Comparison of ENCODE assay signal across 9 cellular contexts in the genomic region with DNA sequence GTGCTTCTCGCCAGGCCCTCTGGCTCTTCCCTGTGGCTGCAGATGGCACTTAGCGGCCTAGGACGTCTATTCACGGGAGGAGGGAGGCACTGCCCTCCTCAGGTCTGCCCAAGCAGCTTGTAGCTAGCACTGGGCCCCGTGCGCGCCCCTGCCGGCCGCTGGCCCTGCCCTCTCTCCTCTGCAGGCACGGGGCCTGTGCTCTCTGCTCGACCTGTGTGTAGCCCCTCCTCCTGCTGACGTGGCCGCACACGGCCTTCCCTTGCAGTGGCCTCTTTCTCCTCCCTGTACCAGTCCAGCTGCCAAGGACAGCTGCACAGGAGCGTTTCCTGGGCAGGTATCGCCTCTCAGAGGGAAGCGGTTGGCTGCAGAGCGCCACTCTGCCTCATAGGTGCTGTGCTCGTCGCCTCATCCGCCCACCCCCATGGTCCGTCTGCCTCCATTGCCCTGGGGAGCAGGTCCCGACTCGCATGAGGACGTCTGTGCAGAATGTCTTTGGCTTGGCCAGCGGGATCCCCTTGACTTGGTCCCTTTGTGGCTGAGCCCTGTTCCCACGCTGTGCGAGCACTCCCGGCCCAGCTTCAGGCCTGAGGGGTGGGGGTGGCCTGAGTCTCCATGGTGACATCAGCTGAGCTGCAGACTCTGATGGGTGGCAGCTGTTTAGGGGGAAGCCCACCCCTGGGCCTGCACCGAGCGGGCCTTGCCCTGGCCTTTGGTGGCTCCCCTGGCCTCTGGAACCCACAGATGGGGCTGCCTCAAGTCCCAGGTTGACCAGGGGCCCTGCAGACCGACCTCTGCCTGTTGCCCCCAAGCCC. TPM values are rescaled to one million over a fixed set of nuclear protein-coding genes. Genes with fewer than 3 reads are reported as not detected.
DNase-seq lines count a peak whose midpoint lies in the region; ATAC-seq and TF ChIP-seq lines count a peak whose summit lies in the region.
"Had no signal": no experiment of that assay in that cellular context is flagged by ENCODE, and none has a peak within 500 bp of the region (broad histone marks: within the 10 kb centered on the region; RNA-seq: fewer than 3 reads in every experiment).

No MANE protein-coding gene starts in this region.

- CTCF ChIA-PET in RWPE1 (lab: Yijun Ruan, JAX): interaction anchor here (0.6 kb wide), 2 partner anchors 10 to 55 kb away, joined by 3 to 5 read pairs; no protein-coding TSS in a partner anchor

- H3K27ac Mint-ChIP-seq in H9: peak overlapping the region in 2 of 3 experiments; percentile 58 to 62; a peak in 2 of 7 replicates

- H3K56ac ChIP-seq in H9 (ENCODE audit: insufficient read length, low read depth, low read length): no peak overlapping the region

- H3K4me3 Mint-ChIP-seq in H9: no peak overlapping the region

- H4K5ac ChIP-seq in H9 (ENCODE audit: insufficient read length, low read depth, low read length): no peak overlapping the region

- H3K4me2 ChIP-seq in H9 (ENCODE audit: insufficient read depth, insufficient read length, low read length): no peak overlapping the region

- no peak overlapping the region for H3K9ac ChIP-seq in H9 (ENCODE audit: extremely low read depth, insufficient read length, low read length)

- H2BK20ac ChIP-seq in H9 (ENCODE audit: low read depth, low read length, poor library complexity, severe bottlenecking): no peak overlapping the region

- H3K9me3 ChIP-seq in H9 (ENCODE audit: control insufficient read depth, low read depth, low read length): no peaks in the 10 kb centered on the region

- H3T11ph ChIP-seq in H9 (ENCODE audit: low read length): no peak overlapping the region

- no peaks in the 10 kb centered on the region for H3K27me3 ChIP-seq in H9 (ENCODE audit: insufficient read depth, low read length)

- H2BK5ac ChIP-seq in H9 (ENCODE audit: insufficient read length, low read length): no peak overlapping the region

- no peak overlapping the region for H2BK12ac ChIP-seq in H9 (ENCODE audit: insufficient read length, low read depth, low read length)

- no peaks in the 10 kb centered on the region for H3K23me2 ChIP-seq in H9 (ENCODE audit: insufficient read length, low read depth, low read length, poor library complexity, severe bottlenecking)

- no peaks in the 10 kb centered on the region for H3K79me1 ChIP-seq in H9 (ENCODE audit: insufficient read depth, low read depth, low read length, poor library complexity, severe bottlenecking)

- H3K27ac ChIP-seq in H9 (ENCODE audit: insufficient read length, low read depth, low read length): no peak overlapping the region
- peak overlapping the region; percentile 57 for H3K27ac ChIP-seq in RWPE1

- H3K4ac ChIP-seq in H9 (ENCODE audit: low read depth, low read length): no peak overlapping the region

- H2BK15ac ChIP-seq in H9 (ENCODE audit: low read depth, low read length): no peak overlapping the region

- WGBS in H9 (ENCODE audit: extremely low coverage, insufficient read length, low lambda C conversion rate): no CpG with 5 or more reads among the region's 32 CpGs

- DNase-seq in H9 (no peak), RWPE1 (ENCODE audit: low spot score) (peak; percentile 64), left cardiac atrium (no peak), retina (peak; percentile 57), medulla oblongata (ENCODE audit: extremely low spot score) (no peak), GM19240 (ENCODE audit: insufficient read length, low spot score) (no peak), posterior cingulate gyrus (no peak), HK-2 (ENCODE audit: unreplicated experiment) (no peak)
- DNase-seq: activated effector memory CD4-positive, alpha-beta T cell treated with anti-CD3 and anti-CD28 coated beads, Interleukin-2, amount 50 U/mL, for 16 hours had no signal

- no peaks in the 10 kb centered on the region for H3K4me1 ChIP-seq in H9 (ENCODE audit: insufficient read depth, low read length)

- H3K14ac ChIP-seq in H9 (ENCODE audit: insufficient read depth, low read length): no peak overlapping the region

- no peaks in the 10 kb centered on the region for H3K79me2 ChIP-seq in H9 (ENCODE audit: insufficient read depth, low read length)

- POLR2A ChIA-PET in RWPE1 (lab: Yijun Ruan, JAX; ENCODE audit: low non-redundant PET): no interaction called here

- H2AFZ ChIP-seq in H9 (ENCODE audit: low read length): no peak overlapping the region

- H3K18ac ChIP-seq in H9 (ENCODE audit: insufficient read length, low read depth, low read length): no peak overlapping the region

- H3K9me3 Mint-ChIP-seq in H9: no peaks in the 10 kb centered on the region

- H3K4me1 Mint-ChIP-seq in H9: no peaks in the 10 kb centered on the region

- no peaks in the 10 kb centered on the region for H3K27me3 Mint-ChIP-seq in H9 (ENCODE audit: low read depth)

- H4K8ac ChIP-seq in H9 (replicated peaks; ENCODE audit: insufficient read length, low read depth, low read length): no peak overlapping the region

- H4K91ac ChIP-seq in H9 (ENCODE audit: insufficient read length, low read depth, low read length): no peak overlapping the region

- TF ChIP-seq CTCF in H9 (conservative IDR thresholded peaks at IDR 0.05) (no peak), RWPE1 (conservative IDR thresholded peaks at IDR 0.05; ENCODE audit: low read depth) (no peak)

- H3K36me3 Mint-ChIP-seq in H9 (ENCODE audit: insufficient read depth in 1 of 3, low read depth in 3 of 3): peaks cover 0 to 19% (median 16%) of the 10 kb centered on the region in 3 experiments; a peak in 5 of 7 replicates

- no peaks in the 10 kb centered on the region for H4K20me1 ChIP-seq in H9 (ENCODE audit: control insufficient read depth, insufficient read depth, insufficient read length)

- intact Hi-C loops in left cardiac atrium (cut with DNase I) (no loop called here), posterior cingulate gyrus (cut with DNase I) (no loop called here)

- H2BK120ac ChIP-seq in H9 (ENCODE audit: low read depth, low read length, poor library complexity, severe bottlenecking): no peak overlapping the region

- ATAC-seq in left cardiac atrium: peak; percentile 12 to 56

- H2AK5ac ChIP-seq in H9 (ENCODE audit: insufficient read length, low read length): no peak overlapping the region

- H3K23ac ChIP-seq in H9 (ENCODE audit: insufficient read length, low read depth, low read length): no peak overlapping the region

RNA-seq across cellular contexts. Expression of gene TSC2, which starts 34.6 kb away (rescaled TPM):
- total RNA-seq in H9 (2021) (122 and 125 TPM in 2 replicates), left cardiac atrium (10 to 100 TPM; 54.3 to 73.4 TPM)

RNA-seq across cellular contexts. Expression of gene NTHL1, which starts 34.7 kb away (rescaled TPM):
- total RNA-seq in H9 (2021) (52.0 and 54.0 TPM in 2 replicates), left cardiac atrium (10 to 100 TPM in 1 of 2 donors, 1 to 10 TPM in 1; 5.7 to 16.6 TPM)

RNA-seq across cellular contexts. Expression of gene PKD1, which starts 53.3 kb away (rescaled TPM):
- total RNA-seq in H9 (2021): 73.5 and 88.0 TPM in 2 replicates
- 100 to 1,000 TPM in 1 of 2 donors, 10 to 100 TPM in 1; 82.2 to 104 TPM for total RNA-seq in left cardiac atrium

RNA-seq across cellular contexts. Expression of gene NHERF2, which starts 55.7 kb away (rescaled TPM):
- 15.3 and 18.4 TPM in 2 replicates for total RNA-seq in H9 (2021)
- 100 to 1,000 TPM; 164 to 242 TPM for total RNA-seq in left cardiac atrium

Comparison
In these comparisons a context has a peak if more than half of its experiments do, and no peak if none do; other contexts are left out.
1. DNase-seq: peak in RWPE1 (single experiment) and retina (single experiment); none in H9 (single experiment), left cardiac atrium (single experiment), medulla oblongata (single experiment), GM19240 (single experiment), posterior cingulate gyrus (0 of 10) and HK-2 (single experiment).